ENCODE assay signal across 18 cellular contexts in genomic region chr7:128906001-128906765, GRCh38. TPM values are rescaled to one million over a fixed set of nuclear protein-coding genes. Genes with fewer than 3 reads are reported as not detected.
DNase-seq lines count a peak whose midpoint lies in the region; ATAC-seq and TF ChIP-seq lines count a peak whose summit lies in the region.
"Had no signal": no experiment of that assay in that cellular context is flagged by ENCODE, and none has a peak within 500 bp of the region (broad histone marks: within the 10 kb centered on the region; RNA-seq: fewer than 3 reads in every experiment).

No MANE protein-coding gene starts in this region.

- no peak overlapping the region for H3K27ac Mint-ChIP-seq in MCF 10A (ENCODE audit: low read depth, unreplicated experiment)
- H3K27ac Mint-ChIP-seq in stimulated activated naive B cell treated with anti-CD40 and anti-IgM and Interleukin-4, amounts not matched to agents 10 μg/mL and 1 μg/mL and 100 μg/mL, for 72 hours: peak overlapping the region; percentile 62
- H3K27ac Mint-ChIP-seq: GM23338 had no signal

- peaks cover 20% of the 10 kb centered on the region for H3K4me1 ChIP-seq in mammary epithelial cell (ENCODE audit: insufficient read depth, low read length)
- peaks cover 11 to 13% of the 10 kb centered on the region in 2 donors for H3K4me1 ChIP-seq in neuronal stem cell (ENCODE audit: control insufficient read depth in 2 of 2, insufficient read depth in 1 of 2, low read depth in 1 of 2, low read length in 2 of 2)
- H3K4me1 ChIP-seq in left lung: peaks cover 6 to 9% of the 10 kb centered on the region in 2 donors
- peaks cover 0 to 14% (median 3%) of the 10 kb centered on the region in 4 donors for H3K4me1 ChIP-seq in tibial nerve

- POLR2A ChIA-PET in MCF 10A (lab: Yijun Ruan, JAX): no interaction called here

- H3K4me3 ChIP-seq in mammary epithelial cell (replicated peaks in 1 of 3; ENCODE audit: insufficient read depth in 1 of 3, low read depth in 2 of 3, low read length in 3 of 3): no peak overlapping the region
- no peak overlapping the region for H3K4me3 ChIP-seq in neuronal stem cell (ENCODE audit: low read length in 2 of 2)
- no peak overlapping the region for H3K4me3 ChIP-seq in left lung
- H3K4me3 ChIP-seq in tibial nerve: no peak overlapping the region
- H3K4me3 ChIP-seq: GM23338 had no signal

- no peak overlapping the region for H4K8ac ChIP-seq in neuronal stem cell (ENCODE audit: low read depth, low read length)

- no peaks in the 10 kb centered on the region for H3K79me2 ChIP-seq in mammary epithelial cell (ENCODE audit: insufficient read depth, low read length)

- DNase-seq in mammary epithelial cell (peak; percentile 33), MCF 10A (ENCODE audit: unreplicated experiment) (no peak), HuH-7 (ENCODE audit: low spot score) (peak; percentile 4), neuronal stem cell (ENCODE audit: low spot score) (no peak), left lung (no peak), tibial nerve (ENCODE audit: low spot score in 2 of 2) (no peak), NCI-H1930 (lab: John Stamatoyannopoulos, UW) (no peak)
- DNase-seq in stimulated activated naive B cell treated with anti-CD40 and anti-IgM and Interleukin-4, amounts not matched to agents 10 μg/mL and 1 μg/mL and 100 μg/mL, for 72 hours: no peak
- DNase-seq: KG1, NCI-H1048, NCI-H1436 treated with DMSO at 0.1 percent for 48 hours, NCI-H2081, NCI-H748 treated with DMSO at 0.1 percent for 48 hours had no signal

- no peak overlapping the region for H2AFZ ChIP-seq in mammary epithelial cell (ENCODE audit: low read depth, low read length)
- no peak overlapping the region for H2AFZ ChIP-seq in neuronal stem cell (ENCODE audit: low read length)
- H2AFZ ChIP-seq: GM23338 had no signal

- TF ChIP-seq EP300 in tibial nerve (IDR thresholded peaks at IDR 0.05): no peak

- no peak overlapping the region for H3K18ac ChIP-seq in neuronal stem cell (ENCODE audit: low read length)

- H3K79me1 ChIP-seq in neuronal stem cell (ENCODE audit: low read depth, low read length): no peaks in the 10 kb centered on the region

- intact Hi-C loops in mammary epithelial cell (cut with micrococcal nuclease) (no loop called here), MCF 10A (cut with micrococcal nuclease) (loop anchor here (10.0 kb wide), 1 partner anchor 309 kb away; no protein-coding TSS in a partner anchor), left lung (cut with DNase I) (no loop called here)

- no peak overlapping the region for H4K91ac ChIP-seq in neuronal stem cell (ENCODE audit: low read depth, low read length, poor library complexity)

- H2BK5ac ChIP-seq in neuronal stem cell (ENCODE audit: low read length): no peak overlapping the region

- CTCF ChIA-PET in mammary epithelial cell (lab: Charles Lee; ENCODE audit: low non-redundant PET): no interaction called here
- CTCF ChIA-PET in MCF 10A (lab: Yijun Ruan, JAX): interaction anchor here (0.6 to 1.1 kb wide), 2 partner anchors 124 to 185 kb away, joined by 4 to 6 read pairs; no protein-coding TSS in a partner anchor

- WGBS in mammary epithelial cell (ENCODE audit: low coverage, missing lambda C conversion rate): 90% methylated on average over 5 of the region's 5 CpGs
- no CpG with 5 or more reads among the region's 5 CpGs for WGBS in neuronal stem cell (ENCODE audit: extremely low coverage in 2 of 2, insufficient read length in 2 of 2, insufficient replicate concordance in 1 of 2), 2 donors
- 78 to 88% methylated on average over 5 of the region's 5 CpGs for WGBS in tibial nerve, 2 donors

- no peak overlapping the region for H3K4ac ChIP-seq in neuronal stem cell (ENCODE audit: low read length)

- no peak for TF ChIP-seq CTCF in mammary epithelial cell (conservative IDR thresholded peaks at IDR 0.05 in 1 of 2, IDR thresholded peaks at IDR 0.05 in 1 of 2; ENCODE audit: extremely low read depth in 1 of 2, insufficient read depth in 1 of 2, low read depth in 1 of 2, low read length in 2 of 2)
- TF ChIP-seq CTCF in MCF 10A (IDR thresholded peaks at IDR 0.05; ENCODE audit: unreplicated experiment): no peak
- TF ChIP-seq CTCF in left lung (IDR thresholded peaks at IDR 0.05): no peak
- no peak for TF ChIP-seq CTCF in tibial nerve (IDR thresholded peaks at IDR 0.05)

- H2BK12ac ChIP-seq in neuronal stem cell (ENCODE audit: low read length): no peak overlapping the region

- H2BK15ac ChIP-seq in neuronal stem cell (ENCODE audit: low read length): no peak overlapping the region

- TF ChIP-seq POLR2A in tibial nerve (IDR thresholded peaks at IDR 0.05): no peak

- H3K27ac ChIP-seq in mammary epithelial cell (ENCODE audit: insufficient read depth, low read depth, low read length): no peak overlapping the region
- no peak overlapping the region for H3K27ac ChIP-seq in neuronal stem cell (replicated peaks; ENCODE audit: low read length)
- H3K27ac ChIP-seq in left lung: no peak overlapping the region
- H3K27ac ChIP-seq in tibial nerve: no peak overlapping the region
- H3K27ac ChIP-seq: C4-2B, RWPE1 had no signal

- no peak overlapping the region for H2AK5ac ChIP-seq in neuronal stem cell (ENCODE audit: low read depth, low read length)

- H3K23ac ChIP-seq in neuronal stem cell (ENCODE audit: low read depth, low read length, poor library complexity): peak overlapping the region; percentile 16

- peaks cover 9% of the 10 kb centered on the region for H3K4me1 Mint-ChIP-seq in MCF 10A (ENCODE audit: insufficient read depth, unreplicated experiment)
- peaks cover 21 to 51% of the 10 kb centered on the region in 2 donors for H3K4me1 Mint-ChIP-seq in stimulated activated naive B cell treated with anti-CD40 and anti-IgM and Interleukin-4, amounts not matched to agents 10 μg/mL and 1 μg/mL and 100 μg/mL, for 72 hours

- H4K20me1 ChIP-seq in mammary epithelial cell (ENCODE audit: insufficient read depth, low read length): no peaks in the 10 kb centered on the region

- H3K9me3 ChIP-seq in mammary epithelial cell (replicated peaks; ENCODE audit: insufficient read depth, low read length) (no peaks in the 10 kb centered on the region), neuronal stem cell (replicated peaks in 1 of 2; ENCODE audit: control insufficient read depth in 2 of 2, insufficient read depth in 1 of 2, low read depth in 1 of 2, low read length in 2 of 2) (no peaks in the 10 kb centered on the region), left lung (no peaks in the 10 kb centered on the region), tibial nerve (no peaks in the 10 kb centered on the region)

- H3K9ac ChIP-seq in mammary epithelial cell (ENCODE audit: insufficient read depth, low read length) (no peak overlapping the region), neuronal stem cell (ENCODE audit: low read depth, low read length, poor library complexity) (no peak overlapping the region)

- H3K27me3 Mint-ChIP-seq in MCF 10A (ENCODE audit: insufficient read depth, unreplicated experiment): peaks cover 12% of the 10 kb centered on the region
- H3K27me3 Mint-ChIP-seq in stimulated activated naive B cell treated with anti-CD40 and anti-IgM and Interleukin-4, amounts not matched to agents 10 μg/mL and 1 μg/mL and 100 μg/mL, for 72 hours: peaks cover 50 to 57% of the 10 kb centered on the region in 2 donors

- in situ Hi-C loops in mammary epithelial cell (cut with MboI; ENCODE audit: low sequenced_read_pairs in 2 of 2): loop anchor here in 1 of 2 donors (10.0 kb wide), 1 partner anchor 189 kb away; no protein-coding TSS in a partner anchor

- no peak for ATAC-seq in stimulated activated naive B cell treated with anti-CD40 and anti-IgM and Interleukin-4, amounts not matched to agents 10 μg/mL and 1 μg/mL and 100 μg/mL, for 72 hours (replicated peaks)
- no peak for ATAC-seq in left lung
- ATAC-seq: GM23338 had no signal

- dilution Hi-C loops in mammary epithelial cell (cut with HindIII; ENCODE audit: low sequenced_read_pairs): no loop called here

- H3K9me3 Mint-ChIP-seq in MCF 10A (ENCODE audit: unreplicated experiment): no peaks in the 10 kb centered on the region
- no peaks in the 10 kb centered on the region for H3K9me3 Mint-ChIP-seq in stimulated activated naive B cell treated with anti-CD40 and anti-IgM and Interleukin-4, amounts not matched to agents 10 μg/mL and 1 μg/mL and 100 μg/mL, for 72 hours
- H3K9me3 Mint-ChIP-seq: GM23338 had no signal

- no peaks in the 10 kb centered on the region for H3K36me3 ChIP-seq in mammary epithelial cell (ENCODE audit: insufficient read depth, low read length)
- no peaks in the 10 kb centered on the region for H3K36me3 ChIP-seq in neuronal stem cell (replicated peaks in 1 of 2; ENCODE audit: control insufficient read depth in 2 of 2, insufficient read depth in 2 of 2, low read length in 2 of 2)
- no peaks in the 10 kb centered on the region for H3K36me3 ChIP-seq in left lung
- H3K36me3 ChIP-seq in tibial nerve: no peaks in the 10 kb centered on the region

- BruUV-seq in mammary epithelial cell (replicated peaks; lab: Mats Ljungman, UMichigan): no TSS peak
- no TSS peak for BruUV-seq in MCF 10A (replicated peaks; lab: Mats Ljungman, UMichigan)

- no peak overlapping the region for H3K4me3 Mint-ChIP-seq in MCF 10A (ENCODE audit: unreplicated experiment)
- no peak overlapping the region for H3K4me3 Mint-ChIP-seq in stimulated activated naive B cell treated with anti-CD40 and anti-IgM and Interleukin-4, amounts not matched to agents 10 μg/mL and 1 μg/mL and 100 μg/mL, for 72 hours
- H3K4me3 Mint-ChIP-seq: GM23338 had no signal

- H3K14ac ChIP-seq in neuronal stem cell (ENCODE audit: low read length): no peak overlapping the region

- no peaks in the 10 kb centered on the region for H3K36me3 Mint-ChIP-seq in MCF 10A (ENCODE audit: insufficient read depth, unreplicated experiment)
- peaks cover 0 to 5% of the 10 kb centered on the region in 2 donors for H3K36me3 Mint-ChIP-seq in stimulated activated naive B cell treated with anti-CD40 and anti-IgM and Interleukin-4, amounts not matched to agents 10 μg/mL and 1 μg/mL and 100 μg/mL, for 72 hours

- H3K4me2 ChIP-seq in mammary epithelial cell (ENCODE audit: insufficient read depth, low read depth, low read length) (no peak overlapping the region), neuronal stem cell (ENCODE audit: insufficient read depth, low read length, poor library complexity, severe bottlenecking) (no peak overlapping the region)
- H3K4me2 ChIP-seq: GM23338 had no signal

- H3K27me3 ChIP-seq in mammary epithelial cell (ENCODE audit: insufficient read depth, low read length): peaks cover 14% of the 10 kb centered on the region
- peaks cover 0 to 42% (median 13%) of the 10 kb centered on the region in 3 experiments for H3K27me3 ChIP-seq in neuronal stem cell (ENCODE audit: control insufficient read depth in 3 of 3, insufficient read depth in 3 of 3, low read depth in 1 of 3, low read length in 3 of 3)
- peaks cover 17 to 78% of the 10 kb centered on the region in 2 donors for H3K27me3 ChIP-seq in left lung
- H3K27me3 ChIP-seq in tibial nerve: peaks cover 0 to 61% of the 10 kb centered on the region in 2 donors

- no peak overlapping the region for H2BK120ac ChIP-seq in neuronal stem cell (ENCODE audit: low read depth, low read length)

RNA-seq across cellular contexts. Expression of gene KCP, which starts 4.3 kb away (rescaled TPM):
- under 1 TPM in 1 of 2 donors, not detected in 1; 0.50 TPM for total RNA-seq in mammary epithelial cell
- polyA plus RNA-seq in mammary epithelial cell: 0.20 TPM
- not detected for polyA minus RNA-seq in mammary epithelial cell
- total RNA-seq in MCF 10A (2022): 0.42 and 0.68 TPM in 2 replicates
- 1.0 TPM for polyA plus RNA-seq in neuronal stem cell (2013, experiment 1 of 2)
- polyA plus RNA-seq in neuronal stem cell (2013, experiment 2 of 2): 1.1 TPM
- total RNA-seq in left lung: 1 to 10 TPM; 1.5 to 1.7 TPM
- total RNA-seq in tibial nerve: under 1 TPM; 0.21 to 0.90 (median 0.40) TPM
- total RNA-seq: A673, NCI-H460 had no signal

RNA-seq across cellular contexts. Expression of gene IRF5, which starts 31.5 kb away (rescaled TPM):
- 10 to 100 TPM; 10.9 to 12.7 TPM for total RNA-seq in mammary epithelial cell
- 2.8 TPM for polyA plus RNA-seq in mammary epithelial cell
- 4.5 TPM for polyA minus RNA-seq in mammary epithelial cell
- total RNA-seq in MCF 10A (2022): 7.5 and 10.1 TPM in 2 replicates
- 0.64 TPM for polyA plus RNA-seq in neuronal stem cell (2013, experiment 1 of 2)
- 0.71 TPM for polyA plus RNA-seq in neuronal stem cell (2013, experiment 2 of 2)
- total RNA-seq in left lung: 10 to 100 TPM; 18.2 to 35.5 TPM
- 10 to 100 TPM in 3 of 4 donors, 1 to 10 TPM in 1; 7.8 to 28.8 (median 15.0) TPM for total RNA-seq in tibial nerve
- total RNA-seq: A673 had no signal

RNA-seq across cellular contexts. Expression of gene ATP6V1F, which starts 43.5 kb away (rescaled TPM):
- total RNA-seq in mammary epithelial cell: 100 to 1,000 TPM in 1 of 2 donors, 10 to 100 TPM in 1; 83.7 to 171 TPM
- 304 TPM for polyA plus RNA-seq in mammary epithelial cell
- polyA minus RNA-seq in mammary epithelial cell: 81.7 TPM
- total RNA-seq in MCF 10A (2022): 125 and 152 TPM in 2 replicates
- polyA plus RNA-seq in neuronal stem cell (2013, experiment 1 of 2): 216 TPM
- polyA plus RNA-seq in neuronal stem cell (2013, experiment 2 of 2): 208 TPM
- total RNA-seq in left lung: 100 to 1,000 TPM; 192 to 200 TPM
- 100 to 1,000 TPM in 1 of 4 donors, 10 to 100 TPM in 3; 57.9 to 122 (median 75.4) TPM for total RNA-seq in tibial nerve

Comparison
In these comparisons a context has a peak if more than half of its experiments do, and no peak if none do; other contexts are left out.
1. DNase-seq: peak in mammary epithelial cell (single experiment) and HuH-7 (single experiment); none in MCF 10A (single experiment), neuronal stem cell (single experiment), stimulated activated naive B cell treated with anti-CD40 and anti-IgM and Interleukin-4, amounts not matched to agents 10 μg/mL and 1 μg/mL and 100 μg/mL, for 72 hours (single experiment), left lung (0 of 2), tibial nerve (0 of 2) and NCI-H1930 (0 of 2).